Comparison of ENCODE assay signal across 8 cellular contexts in the genomic region with DNA sequence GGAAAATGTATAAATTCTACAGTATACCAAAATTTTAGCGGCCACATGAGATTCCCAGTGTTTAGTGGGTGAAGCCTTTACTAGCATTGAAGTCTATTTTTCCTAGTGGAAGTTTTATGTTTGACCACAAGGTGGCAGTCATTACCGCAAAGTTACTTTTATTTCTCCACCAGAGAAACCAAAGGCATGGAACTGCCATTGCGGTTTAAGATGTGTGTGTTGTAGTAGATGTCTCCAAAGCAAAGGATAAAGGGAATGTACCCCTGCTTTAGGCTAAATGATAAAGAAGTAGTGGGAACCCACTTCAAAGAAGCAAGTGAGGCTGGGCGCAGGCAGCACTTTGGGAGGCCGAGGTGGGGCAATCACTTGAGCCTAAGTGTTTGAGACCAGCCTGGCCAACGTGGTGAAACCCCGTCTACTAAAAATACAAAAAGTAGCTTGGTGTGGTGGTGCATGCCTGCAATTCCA.
DNase-seq lines count a peak whose midpoint lies in the region; ATAC-seq, FAIRE-seq and TF ChIP-seq lines count a peak whose summit lies in the region.

No MANE protein-coding gene starts in this region.

- 44% methylated on average over 7 of the region's 7 CpGs for WGBS in suprapubic skin

- H3K4me3 ChIP-seq in AG04450 (ENCODE audit: low read depth, low read length), result no peak overlapping the region
- H3K4me3 ChIP-seq in LNCaP clone FGC (ENCODE audit: low read depth, low read length), result no peak overlapping the region
- no peak overlapping the region for H3K4me3 ChIP-seq in bronchial epithelial cell (ENCODE audit: low read depth, low read length)
- H3K4me3 ChIP-seq in suprapubic skin, result no peak overlapping the region

- intact Hi-C loops in left colon (cut with DNase I, micrococcal nuclease), result loop anchor here (10.0 kb wide), 2 partner anchors 273 to 373 kb away; no protein-coding TSS in a partner anchor

- POLR2A ChIA-PET in AG04450 (lab: Yijun Ruan, JAX), result no interaction called here

- TF ChIP-seq POLR2A in suprapubic skin (IDR thresholded peaks at IDR 0.05), result no peak

- no peak for TF ChIP-seq EP300 in suprapubic skin (IDR thresholded peaks at IDR 0.05)

- TF ChIP-seq CTCF in AG04450 (IDR thresholded peaks at IDR 0.05; ENCODE audit: low read depth, low read length) (peak; percentile 63), LNCaP clone FGC (IDR thresholded peaks at IDR 0.05; ENCODE audit: control insufficient read depth, extremely low read depth, insufficient read depth) (peak; percentile 65), bronchial epithelial cell (IDR thresholded peaks at IDR 0.05; ENCODE audit: insufficient read depth, low read length, severe bottlenecking) (peak; percentile 40), suprapubic skin (IDR thresholded peaks at IDR 0.05) (peak; percentile 58 to 92)

- no peak overlapping the region for H3K27ac ChIP-seq in AG04450 (ENCODE audit: low read depth, low read length)
- H3K27ac ChIP-seq in suprapubic skin, result no peak overlapping the region

- H3K9me3 ChIP-seq in AG04450 (ENCODE audit: control insufficient read depth, insufficient read depth, low read length), result no peaks in the 10 kb centered on the region
- H3K9me3 ChIP-seq in suprapubic skin, result no peaks in the 10 kb centered on the region

- ATAC-seq in left colon (peak; percentile 76), GM21737 (IDR thresholded peaks at IDR 0.05; ENCODE audit: unreplicated experiment) (no peak)

- CTCF ChIA-PET in AG04450 (lab: Charles Lee), result interaction anchor here (0.7 to 4.1 kb wide), 17 partner anchors 9 to 375 kb away, joined by 3 to 79 read pairs (median 4); no protein-coding TSS in a partner anchor

- H3K36me3 ChIP-seq in bronchial epithelial cell (ENCODE audit: control insufficient read depth, insufficient read depth, low read length) (peaks cover 9% of the 10 kb centered on the region), suprapubic skin (peaks cover 25% of the 10 kb centered on the region)

- DNase-seq in AG04450 (ENCODE audit: low read depth, low spot score) (peak; percentile 64), ELR (ENCODE audit: low read depth) (peak; percentile 82), LNCaP clone FGC (ENCODE audit: low read depth) (no peak), RCC 7860 (ENCODE audit: low spot score) (peak; percentile 57), bronchial epithelial cell (ENCODE audit: low read depth) (peak; percentile 63), left colon (no peak), suprapubic skin (ENCODE audit: low spot score in 2 of 2) (no peak)

- FAIRE-seq in RCC 7860 (lab: Jason Lieb, UNC) (peak; percentile 38), bronchial epithelial cell (lab: Jason Lieb, UNC) (no peak)

- H3K27me3 ChIP-seq in AG04450 (ENCODE audit: control insufficient read depth, insufficient read depth, low read length), result peaks cover 2% of the 10 kb centered on the region
- H3K27me3 ChIP-seq in bronchial epithelial cell (ENCODE audit: control insufficient read depth, insufficient read depth, low read length), result no peaks in the 10 kb centered on the region
- H3K27me3 ChIP-seq in suprapubic skin, result no peaks in the 10 kb centered on the region

- H3K4me1 ChIP-seq in suprapubic skin, result no peaks in the 10 kb centered on the region

Comparison
In these comparisons a context has a peak if more than half of its experiments do, and no peak if none do; other contexts are left out.
1. DNase-seq: peak in AG04450 (single experiment), ELR (single experiment), RCC 7860 (single experiment) and bronchial epithelial cell (single experiment); none in LNCaP clone FGC (single experiment), left colon (0 of 2) and suprapubic skin (0 of 2).
2. Peak in every context shown above with its lines, with median percentiles within 50 percentile points of each other: CTCF ChIP-seq.